In the genomic region with DNA sequence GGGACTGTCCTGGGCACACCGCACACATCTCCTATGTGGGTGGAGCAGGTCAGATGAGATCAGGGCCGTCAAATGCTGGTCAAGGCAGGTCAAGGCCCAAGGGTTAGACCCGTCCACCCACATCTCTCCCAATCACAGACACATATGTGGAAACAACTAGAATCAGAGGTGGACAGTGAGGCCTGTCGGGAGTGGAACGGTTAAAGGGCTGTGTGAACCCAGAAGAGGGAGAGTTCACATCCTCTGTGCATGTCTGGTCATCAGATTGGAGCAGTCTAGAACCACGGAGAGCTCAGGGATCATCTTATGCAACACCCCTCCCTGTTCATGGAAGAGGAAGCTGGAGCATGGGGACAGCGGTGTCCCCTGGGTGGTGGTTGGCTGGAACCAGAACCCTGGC, we compare ENCODE assay signal across 1 cellular context.
TF ChIP-seq lines count a peak whose summit lies in the region.

No MANE protein-coding gene starts in this region.

TF ChIP-seq in HepG2, 621 proteins besides CTCF, POLR2A, EP300 and RAD21 (continued from another document and continues in another):
- TF ChIP-seq, protein P1, sequence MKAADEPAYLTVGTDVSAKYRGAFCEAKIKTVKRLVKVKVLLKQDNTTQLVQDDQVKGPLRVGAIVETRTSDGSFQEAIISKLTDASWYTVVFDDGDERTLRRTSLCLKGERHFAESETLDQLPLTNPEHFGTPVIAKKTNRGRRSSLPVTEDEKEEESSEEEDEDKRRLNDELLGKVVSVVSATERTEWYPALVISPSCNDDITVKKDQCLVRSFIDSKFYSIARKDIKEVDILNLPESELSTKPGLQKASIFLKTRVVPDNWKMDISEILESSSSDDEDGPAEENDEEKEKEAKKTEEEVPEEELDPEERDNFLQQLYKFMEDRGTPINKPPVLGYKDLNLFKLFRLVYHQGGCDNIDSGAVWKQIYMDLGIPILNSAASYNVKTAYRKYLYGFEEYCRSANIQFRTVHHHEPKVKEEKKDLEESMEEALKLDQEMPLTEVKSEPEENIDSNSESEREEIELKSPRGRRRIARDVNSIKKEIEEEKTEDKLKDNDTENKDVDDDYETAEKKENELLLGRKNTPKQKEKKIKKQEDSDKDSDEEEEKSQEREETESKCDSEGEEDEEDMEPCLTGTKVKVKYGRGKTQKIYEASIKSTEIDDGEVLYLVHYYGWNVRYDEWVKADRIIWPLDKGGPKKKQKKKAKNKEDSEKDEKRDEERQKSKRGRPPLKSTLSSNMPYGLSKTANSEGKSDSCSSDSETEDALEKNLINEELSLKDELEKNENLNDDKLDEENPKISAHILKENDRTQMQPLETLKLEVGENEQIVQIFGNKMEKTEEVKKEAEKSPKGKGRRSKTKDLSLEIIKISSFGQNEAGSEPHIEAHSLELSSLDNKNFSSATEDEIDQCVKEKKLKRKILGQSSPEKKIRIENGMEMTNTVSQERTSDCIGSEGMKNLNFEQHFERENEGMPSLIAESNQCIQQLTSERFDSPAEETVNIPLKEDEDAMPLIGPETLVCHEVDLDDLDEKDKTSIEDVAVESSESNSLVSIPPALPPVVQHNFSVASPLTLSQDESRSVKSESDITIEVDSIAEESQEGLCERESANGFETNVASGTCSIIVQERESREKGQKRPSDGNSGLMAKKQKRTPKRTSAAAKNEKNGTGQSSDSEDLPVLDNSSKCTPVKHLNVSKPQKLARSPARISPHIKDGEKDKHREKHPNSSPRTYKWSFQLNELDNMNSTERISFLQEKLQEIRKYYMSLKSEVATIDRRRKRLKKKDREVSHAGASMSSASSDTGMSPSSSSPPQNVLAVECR (CRISPR knock-in tag; IDR thresholded peaks at IDR 0.05; ENCODE audit: borderline replicate concordance): 0 out of 2 replicates have a peak, but pooled peaks have one; percentile 64
- no peak for TF ChIP-seq ZNF782 (CRISPR knock-in tag; IDR thresholded peaks at IDR 0.05; ENCODE audit: borderline replicate concordance)
- peak; percentile 62 for TF ChIP-seq ELF3 (CRISPR knock-in tag; IDR thresholded peaks at IDR 0.05)
- peak; percentile 78 for TF ChIP-seq SKI (IDR thresholded peaks at IDR 0.05; ENCODE audit: partially characterized antibody)
- TF ChIP-seq ZNF441 (CRISPR knock-in tag; IDR thresholded peaks at IDR 0.05; ENCODE audit: borderline replicate concordance): no peak
- TF ChIP-seq ZNF510 (CRISPR knock-in tag; IDR thresholded peaks at IDR 0.05; ENCODE audit: low read depth): no peak
- TF ChIP-seq, protein P2, sequence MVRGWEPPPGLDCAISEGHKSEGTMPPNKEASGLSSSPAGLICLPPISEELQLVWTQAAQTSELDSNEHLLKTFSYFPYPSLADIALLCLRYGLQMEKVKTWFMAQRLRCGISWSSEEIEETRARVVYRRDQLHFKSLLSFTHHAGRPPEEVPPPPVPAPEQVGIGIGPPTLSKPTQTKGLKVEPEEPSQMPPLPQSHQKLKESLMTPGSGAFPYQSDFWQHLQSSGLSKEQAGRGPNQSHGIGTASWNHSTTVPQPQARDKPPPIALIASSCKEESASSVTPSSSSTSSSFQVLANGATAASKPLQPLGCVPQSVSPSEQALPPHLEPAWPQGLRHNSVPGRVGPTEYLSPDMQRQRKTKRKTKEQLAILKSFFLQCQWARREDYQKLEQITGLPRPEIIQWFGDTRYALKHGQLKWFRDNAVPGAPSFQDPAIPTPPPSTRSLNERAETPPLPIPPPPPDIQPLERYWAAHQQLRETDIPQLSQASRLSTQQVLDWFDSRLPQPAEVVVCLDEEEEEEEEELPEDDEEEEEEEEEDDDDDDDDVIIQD (CRISPR knock-in tag; IDR thresholded peaks at IDR 0.05; ENCODE audit: low read depth): no peak
- TF ChIP-seq ZNF713 (CRISPR knock-in tag; IDR thresholded peaks at IDR 0.05): no peak
- TF ChIP-seq, protein P3, sequence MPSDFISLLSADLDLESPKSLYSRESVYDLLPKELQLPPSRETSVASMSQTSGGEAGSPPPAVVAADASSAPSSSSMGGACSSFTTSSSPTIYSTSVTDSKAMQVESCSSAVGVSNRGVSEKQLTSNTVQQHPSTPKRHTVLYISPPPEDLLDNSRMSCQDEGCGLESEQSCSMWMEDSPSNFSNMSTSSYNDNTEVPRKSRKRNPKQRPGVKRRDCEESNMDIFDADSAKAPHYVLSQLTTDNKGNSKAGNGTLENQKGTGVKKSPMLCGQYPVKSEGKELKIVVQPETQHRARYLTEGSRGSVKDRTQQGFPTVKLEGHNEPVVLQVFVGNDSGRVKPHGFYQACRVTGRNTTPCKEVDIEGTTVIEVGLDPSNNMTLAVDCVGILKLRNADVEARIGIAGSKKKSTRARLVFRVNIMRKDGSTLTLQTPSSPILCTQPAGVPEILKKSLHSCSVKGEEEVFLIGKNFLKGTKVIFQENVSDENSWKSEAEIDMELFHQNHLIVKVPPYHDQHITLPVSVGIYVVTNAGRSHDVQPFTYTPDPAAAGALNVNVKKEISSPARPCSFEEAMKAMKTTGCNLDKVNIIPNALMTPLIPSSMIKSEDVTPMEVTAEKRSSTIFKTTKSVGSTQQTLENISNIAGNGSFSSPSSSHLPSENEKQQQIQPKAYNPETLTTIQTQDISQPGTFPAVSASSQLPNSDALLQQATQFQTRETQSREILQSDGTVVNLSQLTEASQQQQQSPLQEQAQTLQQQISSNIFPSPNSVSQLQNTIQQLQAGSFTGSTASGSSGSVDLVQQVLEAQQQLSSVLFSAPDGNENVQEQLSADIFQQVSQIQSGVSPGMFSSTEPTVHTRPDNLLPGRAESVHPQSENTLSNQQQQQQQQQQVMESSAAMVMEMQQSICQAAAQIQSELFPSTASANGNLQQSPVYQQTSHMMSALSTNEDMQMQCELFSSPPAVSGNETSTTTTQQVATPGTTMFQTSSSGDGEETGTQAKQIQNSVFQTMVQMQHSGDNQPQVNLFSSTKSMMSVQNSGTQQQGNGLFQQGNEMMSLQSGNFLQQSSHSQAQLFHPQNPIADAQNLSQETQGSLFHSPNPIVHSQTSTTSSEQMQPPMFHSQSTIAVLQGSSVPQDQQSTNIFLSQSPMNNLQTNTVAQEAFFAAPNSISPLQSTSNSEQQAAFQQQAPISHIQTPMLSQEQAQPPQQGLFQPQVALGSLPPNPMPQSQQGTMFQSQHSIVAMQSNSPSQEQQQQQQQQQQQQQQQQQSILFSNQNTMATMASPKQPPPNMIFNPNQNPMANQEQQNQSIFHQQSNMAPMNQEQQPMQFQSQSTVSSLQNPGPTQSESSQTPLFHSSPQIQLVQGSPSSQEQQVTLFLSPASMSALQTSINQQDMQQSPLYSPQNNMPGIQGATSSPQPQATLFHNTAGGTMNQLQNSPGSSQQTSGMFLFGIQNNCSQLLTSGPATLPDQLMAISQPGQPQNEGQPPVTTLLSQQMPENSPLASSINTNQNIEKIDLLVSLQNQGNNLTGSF (CRISPR knock-in tag; IDR thresholded peaks at IDR 0.05): no peak
- TF ChIP-seq ZNF605 (CRISPR knock-in tag; IDR thresholded peaks at IDR 0.05): 0 out of 2 replicates have a peak, but pooled peaks have one; percentile 26
- TF ChIP-seq REL (CRISPR knock-in tag; conservative IDR thresholded peaks at IDR 0.05): no peak
- TF ChIP-seq ZMYM2 (CRISPR knock-in tag; IDR thresholded peaks at IDR 0.05): 0 out of 2 replicates have a peak, but pooled peaks have one; percentile 64
- TF ChIP-seq ZFP1 (CRISPR knock-in tag; IDR thresholded peaks at IDR 0.05): no peak
- 0 out of 2 replicates have a peak, but pooled peaks have one; percentile 38 for TF ChIP-seq ERF (CRISPR knock-in tag; IDR thresholded peaks at IDR 0.05)
- TF ChIP-seq U2AF2 (IDR thresholded peaks at IDR 0.05; ENCODE audit: low read depth, low read length): no peak
- TF ChIP-seq, protein P4, sequence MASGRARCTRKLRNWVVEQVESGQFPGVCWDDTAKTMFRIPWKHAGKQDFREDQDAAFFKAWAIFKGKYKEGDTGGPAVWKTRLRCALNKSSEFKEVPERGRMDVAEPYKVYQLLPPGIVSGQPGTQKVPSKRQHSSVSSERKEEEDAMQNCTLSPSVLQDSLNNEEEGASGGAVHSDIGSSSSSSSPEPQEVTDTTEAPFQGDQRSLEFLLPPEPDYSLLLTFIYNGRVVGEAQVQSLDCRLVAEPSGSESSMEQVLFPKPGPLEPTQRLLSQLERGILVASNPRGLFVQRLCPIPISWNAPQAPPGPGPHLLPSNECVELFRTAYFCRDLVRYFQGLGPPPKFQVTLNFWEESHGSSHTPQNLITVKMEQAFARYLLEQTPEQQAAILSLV (CRISPR knock-in tag; IDR thresholded peaks at IDR 0.05; ENCODE audit: borderline replicate concordance): no peak
- TF ChIP-seq RARG (CRISPR knock-in tag; IDR thresholded peaks at IDR 0.05; ENCODE audit: low read depth): no peak
- TF ChIP-seq, protein P5, sequence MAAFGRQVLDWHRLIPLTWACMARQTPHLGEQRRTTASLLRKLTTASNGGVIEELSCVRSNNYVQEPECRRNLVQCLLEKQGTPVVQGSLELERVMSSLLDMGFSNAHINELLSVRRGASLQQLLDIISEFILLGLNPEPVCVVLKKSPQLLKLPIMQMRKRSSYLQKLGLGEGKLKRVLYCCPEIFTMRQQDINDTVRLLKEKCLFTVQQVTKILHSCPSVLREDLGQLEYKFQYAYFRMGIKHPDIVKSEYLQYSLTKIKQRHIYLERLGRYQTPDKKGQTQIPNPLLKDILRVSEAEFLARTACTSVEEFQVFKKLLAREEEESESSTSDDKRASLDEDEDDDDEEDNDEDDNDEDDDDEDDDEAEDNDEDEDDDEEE (CRISPR knock-in tag; IDR thresholded peaks at IDR 0.05): no peak
- no peak for TF ChIP-seq TGIF2 (CRISPR knock-in tag; IDR thresholded peaks at IDR 0.05)
- TF ChIP-seq NR2F6 (IDR thresholded peaks at IDR 0.05): peak; percentile 55; the same call in 1 of the 2 replicates
- peak; percentile 57 for TF ChIP-seq NR2F6 (CRISPR knock-in tag; IDR thresholded peaks at IDR 0.05)
- TF ChIP-seq CEBPB (IDR thresholded peaks at IDR 0.05; ENCODE audit: borderline replicate concordance, low read depth, low read length): peak; percentile 79
- TF ChIP-seq ZFX (CRISPR knock-in tag; IDR thresholded peaks at IDR 0.05; ENCODE audit: low read depth): peak; percentile 44; the same call in 1 of the 2 replicates
- TF ChIP-seq, protein P6, sequence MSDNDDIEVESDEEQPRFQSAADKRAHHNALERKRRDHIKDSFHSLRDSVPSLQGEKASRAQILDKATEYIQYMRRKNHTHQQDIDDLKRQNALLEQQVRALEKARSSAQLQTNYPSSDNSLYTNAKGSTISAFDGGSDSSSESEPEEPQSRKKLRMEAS (IDR thresholded peaks at IDR 0.05): peak; percentile 38; the same call in 1 of the 2 replicates
- 0 out of 2 replicates have a peak, but pooled peaks have one; percentile 28 for TF ChIP-seq MED1 (CRISPR knock-in tag; IDR thresholded peaks at IDR 0.05)
- TF ChIP-seq ZNF251 (CRISPR knock-in tag; IDR thresholded peaks at IDR 0.05): no peak
- TF ChIP-seq, protein P7, sequence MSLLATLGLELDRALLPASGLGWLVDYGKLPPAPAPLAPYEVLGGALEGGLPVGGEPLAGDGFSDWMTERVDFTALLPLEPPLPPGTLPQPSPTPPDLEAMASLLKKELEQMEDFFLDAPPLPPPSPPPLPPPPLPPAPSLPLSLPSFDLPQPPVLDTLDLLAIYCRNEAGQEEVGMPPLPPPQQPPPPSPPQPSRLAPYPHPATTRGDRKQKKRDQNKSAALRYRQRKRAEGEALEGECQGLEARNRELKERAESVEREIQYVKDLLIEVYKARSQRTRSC (CRISPR knock-in tag; IDR thresholded peaks at IDR 0.05; ENCODE audit: low read depth): no peak
- no peak for TF ChIP-seq ZNF326 (CRISPR knock-in tag; IDR thresholded peaks at IDR 0.05; ENCODE audit: borderline replicate concordance)
- TF ChIP-seq, protein P8, sequence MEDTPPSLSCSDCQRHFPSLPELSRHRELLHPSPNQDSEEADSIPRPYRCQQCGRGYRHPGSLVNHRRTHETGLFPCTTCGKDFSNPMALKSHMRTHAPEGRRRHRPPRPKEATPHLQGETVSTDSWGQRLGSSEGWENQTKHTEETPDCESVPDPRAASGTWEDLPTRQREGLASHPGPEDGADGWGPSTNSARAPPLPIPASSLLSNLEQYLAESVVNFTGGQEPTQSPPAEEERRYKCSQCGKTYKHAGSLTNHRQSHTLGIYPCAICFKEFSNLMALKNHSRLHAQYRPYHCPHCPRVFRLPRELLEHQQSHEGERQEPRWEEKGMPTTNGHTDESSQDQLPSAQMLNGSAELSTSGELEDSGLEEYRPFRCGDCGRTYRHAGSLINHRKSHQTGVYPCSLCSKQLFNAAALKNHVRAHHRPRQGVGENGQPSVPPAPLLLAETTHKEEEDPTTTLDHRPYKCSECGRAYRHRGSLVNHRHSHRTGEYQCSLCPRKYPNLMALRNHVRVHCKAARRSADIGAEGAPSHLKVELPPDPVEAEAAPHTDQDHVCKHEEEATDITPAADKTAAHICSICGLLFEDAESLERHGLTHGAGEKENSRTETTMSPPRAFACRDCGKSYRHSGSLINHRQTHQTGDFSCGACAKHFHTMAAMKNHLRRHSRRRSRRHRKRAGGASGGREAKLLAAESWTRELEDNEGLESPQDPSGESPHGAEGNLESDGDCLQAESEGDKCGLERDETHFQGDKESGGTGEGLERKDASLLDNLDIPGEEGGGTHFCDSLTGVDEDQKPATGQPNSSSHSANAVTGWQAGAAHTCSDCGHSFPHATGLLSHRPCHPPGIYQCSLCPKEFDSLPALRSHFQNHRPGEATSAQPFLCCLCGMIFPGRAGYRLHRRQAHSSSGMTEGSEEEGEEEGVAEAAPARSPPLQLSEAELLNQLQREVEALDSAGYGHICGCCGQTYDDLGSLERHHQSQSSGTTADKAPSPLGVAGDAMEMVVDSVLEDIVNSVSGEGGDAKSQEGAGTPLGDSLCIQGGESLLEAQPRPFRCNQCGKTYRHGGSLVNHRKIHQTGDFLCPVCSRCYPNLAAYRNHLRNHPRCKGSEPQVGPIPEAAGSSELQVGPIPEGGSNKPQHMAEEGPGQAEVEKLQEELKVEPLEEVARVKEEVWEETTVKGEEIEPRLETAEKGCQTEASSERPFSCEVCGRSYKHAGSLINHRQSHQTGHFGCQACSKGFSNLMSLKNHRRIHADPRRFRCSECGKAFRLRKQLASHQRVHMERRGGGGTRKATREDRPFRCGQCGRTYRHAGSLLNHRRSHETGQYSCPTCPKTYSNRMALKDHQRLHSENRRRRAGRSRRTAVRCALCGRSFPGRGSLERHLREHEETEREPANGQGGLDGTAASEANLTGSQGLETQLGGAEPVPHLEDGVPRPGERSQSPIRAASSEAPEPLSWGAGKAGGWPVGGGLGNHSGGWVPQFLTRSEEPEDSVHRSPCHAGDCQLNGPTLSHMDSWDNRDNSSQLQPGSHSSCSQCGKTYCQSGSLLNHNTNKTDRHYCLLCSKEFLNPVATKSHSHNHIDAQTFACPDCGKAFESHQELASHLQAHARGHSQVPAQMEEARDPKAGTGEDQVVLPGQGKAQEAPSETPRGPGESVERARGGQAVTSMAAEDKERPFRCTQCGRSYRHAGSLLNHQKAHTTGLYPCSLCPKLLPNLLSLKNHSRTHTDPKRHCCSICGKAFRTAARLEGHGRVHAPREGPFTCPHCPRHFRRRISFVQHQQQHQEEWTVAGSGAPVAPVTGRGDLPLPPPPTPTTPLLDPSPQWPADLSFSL (CRISPR knock-in tag; IDR thresholded peaks at IDR 0.05): no peak
- TF ChIP-seq, protein P9, sequence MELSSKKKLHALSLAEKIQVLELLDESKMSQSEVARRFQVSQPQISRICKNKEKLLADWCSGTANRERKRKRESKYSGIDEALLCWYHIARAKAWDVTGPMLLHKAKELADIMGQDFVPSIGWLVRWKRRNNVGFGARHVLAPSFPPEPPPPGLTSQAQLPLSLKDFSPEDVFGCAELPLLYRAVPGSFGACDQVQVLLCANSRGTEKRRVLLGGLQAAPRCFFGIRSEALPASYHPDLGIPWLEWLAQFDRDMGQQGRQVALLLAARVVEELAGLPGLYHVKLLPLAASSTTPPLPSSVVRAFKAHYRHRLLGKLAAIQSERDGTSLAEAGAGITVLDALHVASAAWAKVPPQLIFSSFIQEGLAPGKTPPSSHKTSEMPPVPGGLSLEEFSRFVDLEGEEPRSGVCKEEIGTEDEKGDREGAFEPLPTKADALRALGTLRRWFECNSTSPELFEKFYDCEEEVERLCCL (CRISPR knock-in tag; IDR thresholded peaks at IDR 0.05; ENCODE audit: borderline replicate concordance): no peak
